In genomic region chr4:76697129-76697803, GRCh38 we compare ENCODE assay signal across 13 cellular contexts.
DNase-seq lines count a peak whose midpoint lies in the region; ATAC-seq and TF ChIP-seq lines count a peak whose summit lies in the region.
"Had no signal": no experiment of that assay in that cellular context is flagged by ENCODE, and none has a peak within 500 bp of the region (broad histone marks: within the 10 kb centered on the region; RNA-seq: fewer than 3 reads in every experiment).

No MANE protein-coding gene starts in this region.

- peak overlapping the region in 1 of 2 experiments; percentile 66; a peak in 1 of 4 replicates for H4K8ac ChIP-seq in IMR-90 (ENCODE audit: low read depth in 2 of 2, low read length in 2 of 2)

- H2BK20ac ChIP-seq in IMR-90 (ENCODE audit: low read depth, low read length), result peak overlapping the region; percentile 16; the same call in 1 of the 2 replicates

- TF ChIP-seq RAD21 in IMR-90 (IDR thresholded peaks at IDR 0.05; ENCODE audit: low read length), result no peak

- H3K36me3 Mint-ChIP-seq in activated T-helper 17 cell treated with anti-CD3 and anti-CD28 coated beads, Interleukin-2, amount 50 U/mL, for 72 hours (ENCODE audit: low read depth), result no peaks in the 10 kb centered on the region

- H3K79me1 ChIP-seq in IMR-90 (ENCODE audit: low read depth in 1 of 2, low read length in 2 of 2), result peaks cover 36 to 78% of the 10 kb centered on the region in 2 experiments

- H2AK9ac ChIP-seq in IMR-90 (replicated peaks; ENCODE audit: low read depth, low read length, poor library complexity), result no peak overlapping the region

- no peak overlapping the region for H3K4me3 Mint-ChIP-seq in activated T-helper 17 cell treated with anti-CD3 and anti-CD28 coated beads, Interleukin-2, amount 50 U/mL, for 72 hours

- no peak for TF ChIP-seq CTCF in GM12865 (IDR thresholded peaks at IDR 0.05; ENCODE audit: insufficient read depth, low read depth, low read length, missing control alignments)
- TF ChIP-seq CTCF in IMR-90 (conservative IDR thresholded peaks at IDR 0.05; ENCODE audit: low read depth, low read length), result no peak
- no peak for TF ChIP-seq CTCF in spleen (IDR thresholded peaks at IDR 0.05 in 8 of 11, conservative IDR thresholded peaks at IDR 0.05 in 3 of 11)

- H2BK5ac ChIP-seq in IMR-90 (ENCODE audit: low read depth, low read length, poor library complexity, severe bottlenecking), result no peak overlapping the region

- peak overlapping the region; percentile 31; the same call in 1 of the 3 replicates for H2BK15ac ChIP-seq in IMR-90 (ENCODE audit: low read depth, low read length)

- H3K27ac Mint-ChIP-seq in activated T-helper 17 cell treated with anti-CD3 and anti-CD28 coated beads, Interleukin-2, amount 50 U/mL, for 72 hours, result no peak overlapping the region

- ATAC-seq in GM19351 (IDR thresholded peaks at IDR 0.05; ENCODE audit: unreplicated experiment) (peak; percentile 89), HG02840 (IDR thresholded peaks at IDR 0.05; ENCODE audit: low FRiP score, unreplicated experiment) (peak; percentile 84), IMR-90 (ENCODE audit: low read depth) (no peak), GM21526 (IDR thresholded peaks at IDR 0.05; ENCODE audit: low FRiP score, unreplicated experiment) (no peak)
- ATAC-seq in activated T-helper 17 cell treated with anti-CD3 and anti-CD28 coated beads, Interleukin-2, amount 50 U/mL, for 72 hours (replicated peaks), result no peak
- ATAC-seq: body of pancreas, mucosa of descending colon had no signal

- no peaks in the 10 kb centered on the region for H3K9me3 Mint-ChIP-seq in activated T-helper 17 cell treated with anti-CD3 and anti-CD28 coated beads, Interleukin-2, amount 50 U/mL, for 72 hours

- no peak overlapping the region for H2AFZ ChIP-seq in IMR-90 (replicated peaks; ENCODE audit: low read length, poor library complexity)
- H2AFZ ChIP-seq: PC-9 had no signal

- H3K4ac ChIP-seq in IMR-90 (ENCODE audit: low read depth, low read length), result peak overlapping the region; percentile 56

- in situ Hi-C loops in IMR-90 (cut with MboI; ENCODE audit: low sequenced_read_pairs), result no loop called here

- no peak overlapping the region for H3K4me2 ChIP-seq in IMR-90 (ENCODE audit: low read depth, low read length)
- H3K4me2 ChIP-seq: PC-9 had no signal

- CTCF ChIA-PET in IMR-90 (lab: Yijun Ruan, JAX), result no interaction called here

- H3K18ac ChIP-seq in IMR-90 (ENCODE audit: low read depth, low read length), result peak overlapping the region; percentile 34; the same call in 1 of the 2 replicates

- peaks cover 32% of the 10 kb centered on the region for H3K9me1 ChIP-seq in IMR-90 (ENCODE audit: insufficient read depth, low read length)

- H3K14ac ChIP-seq in IMR-90 (replicated peaks; ENCODE audit: low read depth, low read length), result 0 out of 2 replicates have a peak overlapping the region, but pooled peaks have one; percentile 55

- POLR2A ChIA-PET in IMR-90 (lab: Charles Lee; ENCODE audit: unreplicated experiment), result no interaction called here

- H3K4me3 ChIP-seq in GM12865 (ENCODE audit: low read depth, low read length), result peak overlapping the region; percentile 32; the same call in 1 of the 2 replicates
- H3K4me3 ChIP-seq in IMR-90 (ENCODE audit: insufficient read depth, low read depth, low read length), result no peak overlapping the region
- H3K4me3 ChIP-seq in spleen, result no peak overlapping the region
- H3K4me3 ChIP-seq: body of pancreas, mucosa of descending colon, PC-9 had no signal

- H3K4me1 ChIP-seq in IMR-90 (ENCODE audit: control insufficient read depth, insufficient read depth, low read length) (peaks cover 18% of the 10 kb centered on the region), spleen (no peaks in the 10 kb centered on the region)

- intact Hi-C loops in IMR-90 (cut with micrococcal nuclease), result no loop called here
- intact Hi-C loops in spleen (cut with DNase I; ENCODE audit: low total_unique reads), result no loop called here

- H3K27me3 ChIP-seq in IMR-90 (ENCODE audit: control insufficient read depth, insufficient read depth, low read length) (no peaks in the 10 kb centered on the region), spleen (replicated peaks in 1 of 7) (peaks cover 0 to 38% (median 0%) of the 10 kb centered on the region in 7 donors)
- H3K27me3 ChIP-seq: body of pancreas had no signal

- 100% methylated on average over 1 of the region's 3 CpGs; no CpG with 5 or more reads in 1 of the 2 experiments for WGBS in IMR-90 (ENCODE audit: extremely low coverage in 2 of 2, insufficient read length in 1 of 2), 2 experiments
- 57 to 78% (median 64%) methylated on average over 3 of the region's 3 CpGs for WGBS in spleen, 5 donors

- 0 out of 2 replicates have a peak overlapping the region, but pooled peaks have one; percentile 17 for H4K91ac ChIP-seq in IMR-90 (ENCODE audit: insufficient read depth, low read depth, low read length)

- no peak for TF ChIP-seq POLR2A in IMR-90 (IDR thresholded peaks at IDR 0.05; ENCODE audit: low read depth, low read length)
- TF ChIP-seq POLR2A in spleen (IDR thresholded peaks at IDR 0.05), result no peak

- H3K27me3 Mint-ChIP-seq in activated T-helper 17 cell treated with anti-CD3 and anti-CD28 coated beads, Interleukin-2, amount 50 U/mL, for 72 hours, result peaks cover 34% of the 10 kb centered on the region

- H3K27ac ChIP-seq in IMR-90 (ENCODE audit: insufficient read depth, low read length), result no peak overlapping the region
- H3K27ac ChIP-seq in spleen, result no peak overlapping the region
- H3K27ac ChIP-seq: PC-9 had no signal

- H3K56ac ChIP-seq in IMR-90 (ENCODE audit: extremely low read depth, insufficient read depth, low read length), result no peak overlapping the region

- no peaks in the 10 kb centered on the region for H3K4me1 Mint-ChIP-seq in activated T-helper 17 cell treated with anti-CD3 and anti-CD28 coated beads, Interleukin-2, amount 50 U/mL, for 72 hours

- dilution Hi-C loops in IMR-90 (cut with HindIII; ENCODE audit: low sequenced_read_pairs, unreplicated experiment), result no loop called here

- H2BK120ac ChIP-seq in IMR-90 (ENCODE audit: low read depth, low read length), result peak overlapping the region; percentile 26; the same call in 1 of the 2 replicates

- peak overlapping the region; percentile 62; the same call in 1 of the 2 replicates for H2AK5ac ChIP-seq in IMR-90 (ENCODE audit: low read depth, low read length)

- H3K9ac ChIP-seq in IMR-90 (ENCODE audit: low read depth, low read length), result no peak overlapping the region

- no peaks in the 10 kb centered on the region for H4K20me1 ChIP-seq in IMR-90 (ENCODE audit: insufficient read depth, low read length)

- H3K9me3 ChIP-seq in IMR-90 (ENCODE audit: control insufficient read depth, insufficient read depth, low read length) (no peaks in the 10 kb centered on the region), spleen (no peaks in the 10 kb centered on the region)
- H3K9me3 ChIP-seq: body of pancreas, mucosa of descending colon had no signal

- BruUV-seq in IMR-90 (replicated peaks; lab: Mats Ljungman, UMichigan), result no TSS peak

- DNase-seq in GM12865 (ENCODE audit: low read depth), result peak; percentile 90
- no peak for DNase-seq in IMR-90
- DNase-seq in NCI-H1694 treated with DMSO at 0.1 percent for 48 hours (lab: John Stamatoyannopoulos, UW), result no peak
- no peak for DNase-seq in spleen
- DNase-seq: body of pancreas, C1 segment of cervical spinal cord, foreskin fibroblast, mucosa of descending colon, PC-9 had no signal

- H3K23ac ChIP-seq in IMR-90 (ENCODE audit: low read depth, low read length), result peak overlapping the region; percentile 68; the same call in 1 of the 2 replicates

- no peaks in the 10 kb centered on the region for H3K36me3 ChIP-seq in IMR-90 (ENCODE audit: control insufficient read depth, insufficient read depth, low read length)
- no peaks in the 10 kb centered on the region for H3K36me3 ChIP-seq in spleen

- H4K5ac ChIP-seq in IMR-90 (ENCODE audit: low read depth, low read length), result peak overlapping the region; percentile 17; the same call in 1 of the 2 replicates

TF ChIP-seq in IMR-90, 13 proteins besides CTCF, POLR2A, EP300 and RAD21:
- no peak for TF ChIP-seq NFE2L2 (IDR thresholded peaks at IDR 0.05; ENCODE audit: low read depth, low read length)
- TF ChIP-seq CEBPB (IDR thresholded peaks at IDR 0.05; ENCODE audit: low read depth, low read length), result no peak
- no peak for TF ChIP-seq BHLHE40 (IDR thresholded peaks at IDR 0.05; ENCODE audit: low read depth, low read length)
- no peak for TF ChIP-seq RCOR1 (IDR thresholded peaks at IDR 0.05; ENCODE audit: insufficient replicate concordance, low read length)
- no peak for TF ChIP-seq RFX5 (IDR thresholded peaks at IDR 0.05; ENCODE audit: low read depth, low read length)
- TF ChIP-seq SMC3 (IDR thresholded peaks at IDR 0.05; ENCODE audit: low read depth, low read length), result no peak
- TF ChIP-seq MXI1 (IDR thresholded peaks at IDR 0.05; ENCODE audit: borderline replicate concordance, low read depth, low read length), result no peak
- TF ChIP-seq MAZ (IDR thresholded peaks at IDR 0.05; ENCODE audit: borderline replicate concordance, low read depth, low read length), result no peak
- no peak for TF ChIP-seq USF2 (IDR thresholded peaks at IDR 0.05; ENCODE audit: low read depth, low read length)
- no peak for TF ChIP-seq ELK1 (IDR thresholded peaks at IDR 0.05; ENCODE audit: borderline replicate concordance, low read depth, low read length)
- no peak for TF ChIP-seq MAFK (IDR thresholded peaks at IDR 0.05; ENCODE audit: low read depth, low read length)
- TF ChIP-seq FOS (IDR thresholded peaks at IDR 0.05; ENCODE audit: low read depth, low read length), result no peak
- TF ChIP-seq CHD1 (IDR thresholded peaks at IDR 0.05; ENCODE audit: low read depth, low read length), result no peak

Comparison
In these comparisons a context has a peak if more than half of its experiments do, and no peak if none do; other contexts are left out.
1. ATAC-seq: peak in GM19351 (single experiment) and HG02840 (single experiment); none in IMR-90 (single experiment), GM21526 (single experiment) and activated T-helper 17 cell treated with anti-CD3 and anti-CD28 coated beads, Interleukin-2, amount 50 U/mL, for 72 hours (single experiment).